In genomic region chr12:116636636-116637519, GRCh38 we compare ENCODE assay signal across 1 cellular context.
TF ChIP-seq lines count a peak whose summit lies in the region.

No MANE protein-coding gene starts in this region.

TF ChIP-seq in HepG2, 621 proteins besides CTCF, POLR2A, EP300 and RAD21 (continued from another document and continues in another):
- TF ChIP-seq MEIS1 (CRISPR knock-in tag; IDR thresholded peaks at IDR 0.05; ENCODE audit: borderline replicate concordance) (no peak), ZFP1 (CRISPR knock-in tag; IDR thresholded peaks at IDR 0.05) (peak; percentile 42; the same call in 1 of the 2 replicates), MXD3 (CRISPR knock-in tag; IDR thresholded peaks at IDR 0.05) (no peak), HES4 (CRISPR knock-in tag; IDR thresholded peaks at IDR 0.05; ENCODE audit: borderline replicate concordance) (no peak), ZNF136 (CRISPR knock-in tag; IDR thresholded peaks at IDR 0.05; ENCODE audit: low read depth) (no peak), FOXK1 (CRISPR knock-in tag; IDR thresholded peaks at IDR 0.05; ENCODE audit: borderline replicate concordance, low read depth) (peak; percentile 80), YEATS4 (CRISPR knock-in tag; IDR thresholded peaks at IDR 0.05; ENCODE audit: borderline replicate concordance) (no peak), DPF2 (CRISPR knock-in tag; IDR thresholded peaks at IDR 0.05; ENCODE audit: borderline replicate concordance, low read depth) (peak; percentile 48; the same call in 1 of the 2 replicates), ZNF644 (CRISPR knock-in tag; IDR thresholded peaks at IDR 0.05; ENCODE audit: low read depth) (peak; percentile 16; the same call in 1 of the 2 replicates), CSRNP1 (CRISPR knock-in tag; IDR thresholded peaks at IDR 0.05) (0 out of 2 replicates have a peak, but pooled peaks have one; percentile 50), SMAD9 (CRISPR knock-in tag; IDR thresholded peaks at IDR 0.05) (no peak), TEAD2 (CRISPR knock-in tag; IDR thresholded peaks at IDR 0.05) (no peak), STAG1 (CRISPR knock-in tag; IDR thresholded peaks at IDR 0.05) (0 out of 2 replicates have a peak, but pooled peaks have one; percentile 7), HNF1B (CRISPR knock-in tag; IDR thresholded peaks at IDR 0.05) (peak; percentile 58; the same call in 1 of the 2 replicates), MLXIP (CRISPR knock-in tag; IDR thresholded peaks at IDR 0.05; ENCODE audit: borderline replicate concordance) (0 out of 2 replicates have a peak, but pooled peaks have one; percentile 25), ZNF629 (CRISPR knock-in tag; conservative IDR thresholded peaks at IDR 0.05) (peak; percentile 19; the same call in 1 of the 2 replicates), SKIL (CRISPR knock-in tag; IDR thresholded peaks at IDR 0.05; ENCODE audit: borderline replicate concordance) (peak; percentile 20; the same call in 1 of the 2 replicates), ZKSCAN5 (CRISPR knock-in tag; IDR thresholded peaks at IDR 0.05) (no peak), RARA (CRISPR knock-in tag; IDR thresholded peaks at IDR 0.05) (peak; percentile 92), TFDP1 (CRISPR knock-in tag; IDR thresholded peaks at IDR 0.05; ENCODE audit: borderline replicate concordance) (no peak), ZNF556 (CRISPR knock-in tag; IDR thresholded peaks at IDR 0.05; ENCODE audit: borderline replicate concordance) (no peak), MBNL3 (CRISPR knock-in tag; conservative IDR thresholded peaks at IDR 0.05) (no peak), NR0B2 (CRISPR knock-in tag; IDR thresholded peaks at IDR 0.05) (no peak), BORCS8-MEF2B (CRISPR knock-in tag; IDR thresholded peaks at IDR 0.05) (no peak), NR2F2 (IDR thresholded peaks at IDR 0.05; ENCODE audit: borderline replicate concordance, low read depth) (peak; percentile 93), ZNF503 (CRISPR knock-in tag; IDR thresholded peaks at IDR 0.05) (peak; percentile 96), RXRB (CRISPR knock-in tag; IDR thresholded peaks at IDR 0.05; ENCODE audit: borderline replicate concordance) (peak; percentile 88), ATF2 (CRISPR knock-in tag; IDR thresholded peaks at IDR 0.05) (0 out of 2 replicates have a peak, but pooled peaks have one; percentile 43), GATAD2A (CRISPR knock-in tag; IDR thresholded peaks at IDR 0.05) (peak; percentile 89), TBX2 (CRISPR knock-in tag; IDR thresholded peaks at IDR 0.05; ENCODE audit: borderline replicate concordance) (peak; percentile 71), ZNF569 (CRISPR knock-in tag; IDR thresholded peaks at IDR 0.05; ENCODE audit: borderline replicate concordance) (no peak), HDAC1 (CRISPR knock-in tag; IDR thresholded peaks at IDR 0.05) (peak; percentile 83), KLF15 (CRISPR knock-in tag; IDR thresholded peaks at IDR 0.05; ENCODE audit: borderline replicate concordance) (no peak), GABPA (IDR thresholded peaks at IDR 0.05; ENCODE audit: low read depth, low read length) (no peak), GABPA (CRISPR knock-in tag; IDR thresholded peaks at IDR 0.05; ENCODE audit: low read depth) (peak; percentile 18; the same call in 1 of the 2 replicates), ZFP91 (CRISPR knock-in tag; IDR thresholded peaks at IDR 0.05; ENCODE audit: borderline replicate concordance) (no peak), FOXP1 (IDR thresholded peaks at IDR 0.05) (0 out of 2 replicates have a peak, but pooled peaks have one; percentile 36), FOXP1 (CRISPR knock-in tag; IDR thresholded peaks at IDR 0.05) (peak; percentile 95), XRCC5 (optimal IDR thresholded peaks at IDR 0.05; ENCODE audit: low read length) (no peak), SOX6 (IDR thresholded peaks at IDR 0.05) (no peak), SOX6 (CRISPR knock-in tag; IDR thresholded peaks at IDR 0.05) (peak; percentile 87), RNF2 (conservative IDR thresholded peaks at IDR 0.05; ENCODE audit: low read depth) (0 out of 2 replicates have a peak, but pooled peaks have one; percentile 35), SAP130 (CRISPR knock-in tag; IDR thresholded peaks at IDR 0.05; ENCODE audit: low read depth) (peak; percentile 80), RAD51 (IDR thresholded peaks at IDR 0.05; ENCODE audit: borderline replicate concordance) (no peak), SIX1 (CRISPR knock-in tag; IDR thresholded peaks at IDR 0.05; ENCODE audit: borderline replicate concordance) (peak; percentile 77; the same call in 1 of the 2 replicates), ZSCAN22 (CRISPR knock-in tag; IDR thresholded peaks at IDR 0.05) (no peak), FOXP4 (CRISPR knock-in tag; IDR thresholded peaks at IDR 0.05) (peak; percentile 89), NR3C1 (CRISPR knock-in tag; IDR thresholded peaks at IDR 0.05) (no peak), FIP1L1 (IDR thresholded peaks at IDR 0.05; ENCODE audit: borderline replicate concordance, insufficient read depth, low read depth, low read length) (no peak)
